17 cellular contexts compared by ENCODE assay signal in the genomic region with DNA sequence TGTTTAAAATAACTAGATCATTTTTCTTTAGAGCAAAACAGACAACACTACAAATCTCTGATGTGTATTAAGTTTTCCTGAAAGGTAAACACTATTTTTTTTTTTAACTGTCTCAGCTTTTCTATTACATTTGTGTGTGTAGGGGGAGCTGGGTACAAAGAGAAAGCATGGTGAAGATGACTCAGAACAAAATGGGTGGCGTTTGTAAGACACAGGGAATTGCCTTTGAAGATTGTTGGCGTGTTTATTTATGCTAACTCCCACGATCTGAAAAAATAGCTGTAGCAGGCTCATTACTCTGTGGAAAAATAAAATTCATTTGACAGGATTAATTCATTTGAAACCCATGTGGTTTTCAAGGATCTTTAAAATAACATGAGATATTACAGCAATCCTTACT.
A peak's percentile ranks its signal among the peaks of the same experiment; 100 is the strongest.
DNase-seq lines count a peak whose midpoint lies in the region; ATAC-seq, FAIRE-seq and TF ChIP-seq lines count a peak whose summit lies in the region.
"Had no signal": no experiment of that assay in that cellular context is flagged by ENCODE, and none has a peak within 500 bp of the region (broad histone marks: within the 10 kb centered on the region; RNA-seq: fewer than 3 reads in every experiment).

No MANE protein-coding gene starts in this region.

- peaks cover 11% of the 10 kb centered on the region for H3K27me3 Mint-ChIP-seq in glutamatergic neuron (ENCODE audit: unreplicated experiment)
- H3K27me3 Mint-ChIP-seq: B cell, T-cell had no signal

- H3K9ac ChIP-seq in smooth muscle cell (ENCODE audit: low read depth), result no peak overlapping the region

- TF ChIP-seq POLR2A in H54 (IDR thresholded peaks at IDR 0.05; ENCODE audit: low read depth, low read length), result no peak

- DNase-seq in COLO829 (ENCODE audit: low spot score) (peak; percentile 34), H54 (ENCODE audit: insufficient read length, low spot score) (no peak), glutamatergic neuron (no peak), smooth muscle cell (lab: John Stamatoyannopoulos, UW; ENCODE audit: unreplicated experiment) (no peak), left colon (no peak), GM19240 (ENCODE audit: insufficient read length, low spot score) (no peak), NOMO-1 treated with DMSO at 0.1 percent for 48 hours (lab: John Stamatoyannopoulos, UW; ENCODE audit: unreplicated experiment) (no peak)
- DNase-seq: COR-L47, HCEC 1CT, Kasumi-1, NCI-H1105 treated with DMSO at 0.1 percent for 48 hours, NCI-H1694, NCI-H2081 treated with DMSO at 0.1 percent for 48 hours, SHP77, T-cell had no signal

- WGBS in smooth muscle cell (ENCODE audit: low lambda C conversion rate), result 19% methylated on average over 3 of the region's 3 CpGs

- no peaks in the 10 kb centered on the region for H4K20me1 ChIP-seq in smooth muscle cell (ENCODE audit: low read depth)

- FAIRE-seq in H54 (lab: Jason Lieb, UNC), result peak; percentile 43

- peak overlapping the region; percentile 46 for H3K27ac ChIP-seq in smooth muscle cell (ENCODE audit: low read depth)
- H3K27ac ChIP-seq: SK-N-MC had no signal

- no peaks in the 10 kb centered on the region for H3K9me3 ChIP-seq in smooth muscle cell (replicated peaks; ENCODE audit: low read depth)

- H3K79me2 ChIP-seq in smooth muscle cell (ENCODE audit: low read depth), result no peaks in the 10 kb centered on the region

- no peak overlapping the region for H3K4me3 ChIP-seq in smooth muscle cell
- H3K4me3 ChIP-seq: SK-N-MC had no signal

- H3K4me3 Mint-ChIP-seq in glutamatergic neuron (ENCODE audit: unreplicated experiment), result no peak overlapping the region
- H3K4me3 Mint-ChIP-seq: B cell, T-cell had no signal

- TF ChIP-seq CTCF in glutamatergic neuron (IDR thresholded peaks at IDR 0.05; ENCODE audit: partially characterized antibody, unreplicated experiment) (no peak), smooth muscle cell (IDR thresholded peaks at IDR 0.05; ENCODE audit: borderline replicate concordance, insufficient read depth, poor library complexity, severe bottlenecking) (no peak)

- peak overlapping the region; percentile 54 for H3K4me2 ChIP-seq in smooth muscle cell

- H3K36me3 ChIP-seq in smooth muscle cell (ENCODE audit: low read depth), result no peaks in the 10 kb centered on the region

- H3K36me3 Mint-ChIP-seq in glutamatergic neuron (ENCODE audit: unreplicated experiment), result no peaks in the 10 kb centered on the region
- H3K36me3 Mint-ChIP-seq: T-cell had no signal

- no peaks in the 10 kb centered on the region for H3K4me1 ChIP-seq in smooth muscle cell (ENCODE audit: low read depth)

- H3K27ac Mint-ChIP-seq in glutamatergic neuron (ENCODE audit: unreplicated experiment), result peak overlapping the region; percentile 70
- H3K27ac Mint-ChIP-seq: B cell, T-cell had no signal

- peak overlapping the region; percentile 51 for H2AFZ ChIP-seq in smooth muscle cell (ENCODE audit: low read depth)

- peaks cover 51% of the 10 kb centered on the region for H3K4me1 Mint-ChIP-seq in glutamatergic neuron (ENCODE audit: low read depth, unreplicated experiment)
- H3K4me1 Mint-ChIP-seq: B cell, T-cell had no signal

- intact Hi-C loops in left colon (cut with DNase I, micrococcal nuclease), result no loop called here

- peaks cover 14% of the 10 kb centered on the region for H3K9me3 Mint-ChIP-seq in glutamatergic neuron (ENCODE audit: unreplicated experiment)
- H3K9me3 Mint-ChIP-seq: T-cell had no signal

- H3K27me3 ChIP-seq in smooth muscle cell (ENCODE audit: low read depth), result no peaks in the 10 kb centered on the region

- H3F3A ChIP-seq in smooth muscle cell (ENCODE audit: low read depth), result no peaks in the 10 kb centered on the region

- no peak for ATAC-seq in left colon
- ATAC-seq: T-cell had no signal
